Comparison of ENCODE assay signal across 8 cellular contexts in genomic region chr22:36853407-36854099, GRCh38. TPM values are rescaled to one million over a fixed set of nuclear protein-coding genes. Genes with fewer than 3 reads are reported as not detected.
DNase-seq lines count a peak whose midpoint lies in the region; ATAC-seq and TF ChIP-seq lines count a peak whose summit lies in the region.

No MANE protein-coding gene starts in this region.

- TF ChIP-seq CTCF in BE2C (IDR thresholded peaks at IDR 0.05; ENCODE audit: low read depth, low read length) = peak; percentile 85
- peak; percentile 93 for TF ChIP-seq CTCF in PC-9 (conservative IDR thresholded peaks at IDR 0.05)
- TF ChIP-seq CTCF in progenitor cell of endocrine pancreas (IDR thresholded peaks at IDR 0.05; ENCODE audit: unreplicated experiment) = peak; percentile 59

- no peak overlapping the region for H3K9ac ChIP-seq in GM23248

- H3K27me3 Mint-ChIP-seq in activated T-cell treated with anti-CD3 and anti-CD28 coated beads, Interleukin-2, amount 50 U/mL, for 72 hours (ENCODE audit: low read depth) = peaks cover 7% of the 10 kb centered on the region
- H3K27me3 Mint-ChIP-seq in progenitor cell of endocrine pancreas = peaks cover 63% of the 10 kb centered on the region

- CTCF ChIA-PET in PC-9 (lab: Charles Lee) = interaction anchor here (0.6 to 1.3 kb wide), 4 partner anchors 97 to 915 kb away, joined by 3 to 5 read pairs (median 4); no protein-coding TSS in a partner anchor

- H4K20me1 ChIP-seq in GM23248 (ENCODE audit: insufficient read depth) (no peaks in the 10 kb centered on the region), PC-9 (ENCODE audit: insufficient read depth) (no peaks in the 10 kb centered on the region)

- peaks cover 21% of the 10 kb centered on the region for H3K4me1 Mint-ChIP-seq in activated T-cell treated with anti-CD3 and anti-CD28 coated beads, Interleukin-2, amount 50 U/mL, for 72 hours (ENCODE audit: low read depth)
- H3K4me1 Mint-ChIP-seq in progenitor cell of endocrine pancreas (ENCODE audit: low read depth) = no peaks in the 10 kb centered on the region

- H3K9me3 ChIP-seq in BE2C (no peaks in the 10 kb centered on the region; the same call in 1 of the 2 replicates), GM23248 (ENCODE audit: low read depth) (no peaks in the 10 kb centered on the region), PC-9 (ENCODE audit: insufficient read depth, low read depth) (no peaks in the 10 kb centered on the region), aorta (ENCODE audit: control insufficient read depth, low read length) (no peaks in the 10 kb centered on the region)

- H3F3A ChIP-seq in GM23248 (ENCODE audit: insufficient read depth) (no peaks in the 10 kb centered on the region), PC-9 (ENCODE audit: insufficient read depth, low read depth) (no peaks in the 10 kb centered on the region; the same call in 1 of the 2 replicates)

- H2AFZ ChIP-seq in GM23248 = peak overlapping the region; percentile 94
- H2AFZ ChIP-seq in PC-9 = peak overlapping the region; percentile 40

- H3K79me2 ChIP-seq in GM23248 (ENCODE audit: insufficient read depth) = no peaks in the 10 kb centered on the region
- H3K79me2 ChIP-seq in PC-9 (ENCODE audit: low read depth) = no peaks in the 10 kb centered on the region

- peaks cover 1 to 2% of the 10 kb centered on the region in 2 donors for H3K36me3 Mint-ChIP-seq in activated T-cell treated with anti-CD3 and anti-CD28 coated beads, Interleukin-2, amount 50 U/mL, for 72 hours (ENCODE audit: insufficient read depth in 2 of 2)
- H3K36me3 Mint-ChIP-seq in progenitor cell of endocrine pancreas (ENCODE audit: insufficient read depth) = peaks cover 2% of the 10 kb centered on the region

- DNase-seq in BE2C (peak; percentile 81), GM23248 (peak; percentile 68), PC-9 (peak; percentile 57 to 66), globus pallidus (ENCODE audit: low spot score) (peak; percentile 51), progenitor cell of endocrine pancreas (ENCODE audit: low spot score, unreplicated experiment) (peak; percentile 46), aorta (peak; percentile 89), GOT3 (lab: John Stamatoyannopoulos, UW) (no peak)
- peak; percentile 93 to 95 for DNase-seq in activated T-cell treated with anti-CD3 and anti-CD28 coated beads, Interleukin-2, amount 50 U/mL, for 72 hours

- H3K9me2 ChIP-seq in GM23248 (ENCODE audit: insufficient read depth) (no peaks in the 10 kb centered on the region), PC-9 (ENCODE audit: insufficient read depth) (no peaks in the 10 kb centered on the region)

- H3K27me3 ChIP-seq in BE2C = peaks cover 12% of the 10 kb centered on the region
- peaks cover 41% of the 10 kb centered on the region for H3K27me3 ChIP-seq in GM23248 (replicated peaks; ENCODE audit: insufficient read depth)
- H3K27me3 ChIP-seq in PC-9 (ENCODE audit: insufficient read depth, low read depth) = no peaks in the 10 kb centered on the region
- H3K27me3 ChIP-seq in aorta (ENCODE audit: control insufficient read depth in 1 of 2, insufficient read depth in 2 of 2, low read length in 1 of 2) = no peaks in the 10 kb centered on the region

- peak; percentile 78 to 81 for ATAC-seq in activated T-cell treated with anti-CD3 and anti-CD28 coated beads, Interleukin-2, amount 50 U/mL, for 72 hours (replicated peaks in 1 of 2)
- ATAC-seq in aorta (ENCODE audit: low FRiP score) = no peak

- peaks cover 1 to 3% of the 10 kb centered on the region in 2 donors for H3K9me3 Mint-ChIP-seq in activated T-cell treated with anti-CD3 and anti-CD28 coated beads, Interleukin-2, amount 50 U/mL, for 72 hours
- no peaks in the 10 kb centered on the region for H3K9me3 Mint-ChIP-seq in progenitor cell of endocrine pancreas (ENCODE audit: low read depth)

- H3K4me2 ChIP-seq in GM23248 (ENCODE audit: unreplicated experiment) (no peak overlapping the region), PC-9 (no peak overlapping the region)

- 54 to 57% methylated on average over 16 of the region's 16 CpGs for WGBS in GM23248 (ENCODE audit: low coverage in 1 of 2, low lambda C conversion rate in 2 of 2, missing lambda C conversion rate in 2 of 2), 2 experiments
- 56 to 57% methylated on average over 15 to 16 of the region's 16 CpGs for WGBS in aorta, 2 donors

- peak overlapping the region; percentile 68 for H3K27ac Mint-ChIP-seq in activated T-cell treated with anti-CD3 and anti-CD28 coated beads, Interleukin-2, amount 50 U/mL, for 72 hours
- no peak overlapping the region for H3K27ac Mint-ChIP-seq in progenitor cell of endocrine pancreas

- intact Hi-C loops in PC-9 (cut with micrococcal nuclease; ENCODE audit: unreplicated experiment) = no loop called here
- intact Hi-C loops in aorta (cut with DNase I) = no loop called here

- BruUV-seq in PC-9 (replicated peaks; lab: Mats Ljungman, UMichigan) = no TSS peak

- H3K4me3 Mint-ChIP-seq in activated T-cell treated with anti-CD3 and anti-CD28 coated beads, Interleukin-2, amount 50 U/mL, for 72 hours = peak overlapping the region; percentile 67 to 74
- H3K4me3 Mint-ChIP-seq in progenitor cell of endocrine pancreas (ENCODE audit: low read depth) = no peak overlapping the region

- H3K36me3 ChIP-seq in BE2C (no peaks in the 10 kb centered on the region), GM23248 (ENCODE audit: low read depth) (no peaks in the 10 kb centered on the region), PC-9 (ENCODE audit: low read depth) (no peaks in the 10 kb centered on the region), aorta (ENCODE audit: control insufficient read depth in 1 of 2, insufficient read depth in 2 of 2, low read length in 1 of 2) (no peaks in the 10 kb centered on the region)

- H3K27ac ChIP-seq in GM23248 (no peak overlapping the region), PC-9 (no peak overlapping the region), aorta (ENCODE audit: low read depth in 1 of 2, low read length in 2 of 2) (no peak overlapping the region)

- in situ Hi-C loops in GM23248 (cut with MboI) = no loop called here

- POLR2A ChIA-PET in PC-9 (lab: Charles Lee; ENCODE audit: unreplicated experiment) = interaction anchor here (1.1 kb wide), 1 partner anchor 78 kb away, joined by 6 read pairs; the partner anchor contains the start of gene IFT27

- H3K4me1 ChIP-seq in BE2C (peaks cover 3% of the 10 kb centered on the region; the same call in 1 of the 2 replicates), GM23248 (ENCODE audit: insufficient read depth) (0 out of 2 replicates have a peak, but pooled peaks cover 4% of the 10 kb centered on the region), PC-9 (replicated peaks; ENCODE audit: insufficient read depth) (no peaks in the 10 kb centered on the region; the same call in 1 of the 2 replicates), aorta (ENCODE audit: control insufficient read depth in 1 of 2, insufficient read depth in 2 of 2, low read length in 2 of 2) (no peaks in the 10 kb centered on the region)

- H3K4me3 ChIP-seq in BE2C (ENCODE audit: low read depth, low read length) (no peak overlapping the region), GM23248 (no peak overlapping the region), PC-9 (no peak overlapping the region), aorta (ENCODE audit: low read length in 2 of 2) (no peak overlapping the region)

RNA-seq across cellular contexts. Expression of gene NCF4, which starts 7.3 kb away (rescaled TPM):
- not detected for polyA plus RNA-seq in BE2C (2012; ENCODE audit: insufficient read depth, insufficient read length, low read depth)
- total RNA-seq in GM23248 (2014; rRNA removed; shearing (Covaris generic)) = not detected in 2 replicates
- 0.18 TPM in 1 of 2 replicates, not detected in the other for polyA plus RNA-seq in GM23248 (2016; fragmentation: Nextera tagmentation; extraction: Ambion mirVana)
- 3.9 and 4.5 TPM in 2 replicates for total RNA-seq in PC-9 (2021)
- 10 to 100 TPM in 1 of 2 donors, 1 to 10 TPM in 1; 8.5 to 15.8 TPM for total RNA-seq in activated T-cell treated with anti-CD3 and anti-CD28 coated beads, Interleukin-2, amount 50 U/mL, for 72 hours
- not detected in 2 replicates for total RNA-seq in progenitor cell of endocrine pancreas
- total RNA-seq in aorta = 10 to 100 TPM; 22.9 to 42.4 TPM
- 10 to 100 TPM in 1 of 2 donors, 1 to 10 TPM in 1; 6.5 to 31.4 TPM for polyA plus RNA-seq in aorta

RNA-seq across cellular contexts. Expression of gene PVALB, which starts 36.7 kb away (rescaled TPM):
- not detected for polyA plus RNA-seq in BE2C (2012; ENCODE audit: insufficient read depth, insufficient read length, low read depth)
- not detected in 2 replicates for total RNA-seq in GM23248 (2014; rRNA removed; shearing (Covaris generic))
- polyA plus RNA-seq in GM23248 (2016; fragmentation: Nextera tagmentation; extraction: Ambion mirVana) (not detected in 2 replicates), aorta (not detected)
- total RNA-seq in PC-9 (2021) (not detected in 2 replicates), progenitor cell of endocrine pancreas (not detected in 2 replicates), aorta (not detected)
- total RNA-seq in activated T-cell treated with anti-CD3 and anti-CD28 coated beads, Interleukin-2, amount 50 U/mL, for 72 hours = not detected

RNA-seq across cellular contexts. Expression of gene CSF2RB, which starts 59.9 kb away (rescaled TPM):
- 0.42 TPM for polyA plus RNA-seq in BE2C (2012; ENCODE audit: insufficient read depth, insufficient read length, low read depth)
- total RNA-seq in GM23248 (2014; rRNA removed; shearing (Covaris generic)) = 4.1 and 4.4 TPM in 2 replicates
- 2.3 and 2.6 TPM in 2 replicates for polyA plus RNA-seq in GM23248 (2016; fragmentation: Nextera tagmentation; extraction: Ambion mirVana)
- not detected in 2 replicates for total RNA-seq in PC-9 (2021)
- total RNA-seq in activated T-cell treated with anti-CD3 and anti-CD28 coated beads, Interleukin-2, amount 50 U/mL, for 72 hours = 1 to 10 TPM; 1.8 to 3.8 TPM
- total RNA-seq in progenitor cell of endocrine pancreas = not detected in 2 replicates
- total RNA-seq in aorta = 10 to 100 TPM in 1 of 2 donors, 1 to 10 TPM in 1; 7.0 to 17.6 TPM
- polyA plus RNA-seq in aorta = 1 to 10 TPM; 1.3 to 2.9 TPM
